ENCODE assay signal across 8 cellular contexts in genomic region chr15:63600001-63600645, GRCh38. TPM values are rescaled to one million over a fixed set of nuclear protein-coding genes. Genes with fewer than 3 reads are reported as not detected.
DNase-seq lines count a peak whose midpoint lies in the region; ATAC-seq and TF ChIP-seq lines count a peak whose summit lies in the region.

No MANE protein-coding gene starts in this region.

- DNase-seq in stimulated activated CD4-positive, alpha-beta T cell treated with anti-CD3 and anti-CD28 coated beads, Interleukin-15, amount 100 ng/mL, for 24 hours = peak; percentile 42
- DNase-seq in stimulated activated CD4-positive, alpha-beta T cell treated with anti-CD3 and anti-CD28 coated beads, Interleukin-2, amount 100 ng/mL, for 48 hours = no peak
- DNase-seq in NCI-H146 (lab: John Stamatoyannopoulos, UW) = peak; percentile 46
- no peak for DNase-seq in brain microvascular endothelial cell
- DNase-seq in left lung = no peak
- DNase-seq in effector CD4-positive, alpha-beta T cell = no peak
- no peak for DNase-seq in H4 (ENCODE audit: low spot score)

- H3K9ac ChIP-seq in subcutaneous abdominal adipose tissue (ENCODE audit: low read length in 5 of 5) = peak overlapping the region in 4 of 5 donors; percentile 8 to 79 (median 42)

- no peaks in the 10 kb centered on the region for H3K27me3 ChIP-seq in brain microvascular endothelial cell (replicated peaks)
- no peaks in the 10 kb centered on the region for H3K27me3 ChIP-seq in left lung
- H3K27me3 ChIP-seq in subcutaneous abdominal adipose tissue (ENCODE audit: control insufficient read depth in 5 of 5, insufficient read depth in 4 of 5, low read length in 5 of 5) = no peaks in the 10 kb centered on the region

- H3K27ac ChIP-seq in brain microvascular endothelial cell = peak overlapping the region; percentile 25
- peak overlapping the region; percentile 79 to 90 for H3K27ac ChIP-seq in left lung
- peak overlapping the region; percentile 79 for H3K27ac ChIP-seq in subcutaneous abdominal adipose tissue (ENCODE audit: low read depth, low read length)

- H3K4me1 ChIP-seq in left lung (peaks cover 21 to 46% of the 10 kb centered on the region in 2 donors), subcutaneous abdominal adipose tissue (ENCODE audit: control insufficient read depth in 5 of 5, insufficient read depth in 5 of 5, low read length in 5 of 5) (peaks cover 8 to 59% (median 56%) of the 10 kb centered on the region in 5 donors)

- in situ Hi-C loops in brain microvascular endothelial cell (cut with HindIII; ENCODE audit: low pct_ligation_motif_present, low sequenced_read_pairs) = no loop called here

- H3K4me3 ChIP-seq in brain microvascular endothelial cell (ENCODE audit: low read depth, low read length) (peak overlapping the region; percentile 67), left lung (peak overlapping the region; percentile 57 to 62), subcutaneous abdominal adipose tissue (ENCODE audit: low read depth in 1 of 5, low read length in 5 of 5) (peak overlapping the region; percentile 67 to 94 (median 91))

- H3K9me3 ChIP-seq in left lung = no peaks in the 10 kb centered on the region
- H3K9me3 ChIP-seq in subcutaneous abdominal adipose tissue (ENCODE audit: control insufficient read depth in 5 of 5, low read length in 5 of 5) = no peaks in the 10 kb centered on the region

- ATAC-seq in left lung = peak; percentile 20

- TF ChIP-seq CTCF in brain microvascular endothelial cell (IDR thresholded peaks at IDR 0.05; ENCODE audit: low read depth, low read length, missing control alignments) (no peak), left lung (IDR thresholded peaks at IDR 0.05) (no peak)

- intact Hi-C loops in left lung (cut with DNase I) = no loop called here

- H3K36me3 ChIP-seq in brain microvascular endothelial cell (replicated peaks) (no peaks in the 10 kb centered on the region), left lung (no peaks in the 10 kb centered on the region), subcutaneous abdominal adipose tissue (ENCODE audit: control insufficient read depth in 5 of 5, insufficient read depth in 5 of 5, low read length in 5 of 5) (peaks cover 0 to 2% (median 0%) of the 10 kb centered on the region in 5 donors)

RNA-seq across cellular contexts. Expression of gene FBXL22, which starts 2.9 kb away (rescaled TPM):
- total RNA-seq in left lung = 1 to 10 TPM; 2.3 to 4.4 TPM
- not detected in 2 replicates for total RNA-seq in H4 (2014; rRNA removed; shearing (Covaris generic))

Comparison
In these comparisons a context has a peak if more than half of its experiments do, and no peak if none do; other contexts are left out.
1. DNase-seq: peak in stimulated activated CD4-positive, alpha-beta T cell treated with anti-CD3 and anti-CD28 coated beads, Interleukin-15, amount 100 ng/mL, for 24 hours (single experiment) and NCI-H146 (single experiment); none in stimulated activated CD4-positive, alpha-beta T cell treated with anti-CD3 and anti-CD28 coated beads, Interleukin-2, amount 100 ng/mL, for 48 hours (0 of 2), brain microvascular endothelial cell (single experiment), left lung (0 of 2), effector CD4-positive, alpha-beta T cell (single experiment) and H4 (single experiment).
2. H3K27ac ChIP-seq: peak in every context shown above with its lines; median percentile 84 in left lung; 79 in subcutaneous abdominal adipose tissue; 25 in brain microvascular endothelial cell.
3. Peak in every context shown above with its lines, with median percentiles within 50 percentile points of each other: H3K4me3 ChIP-seq.